In the genomic region with DNA sequence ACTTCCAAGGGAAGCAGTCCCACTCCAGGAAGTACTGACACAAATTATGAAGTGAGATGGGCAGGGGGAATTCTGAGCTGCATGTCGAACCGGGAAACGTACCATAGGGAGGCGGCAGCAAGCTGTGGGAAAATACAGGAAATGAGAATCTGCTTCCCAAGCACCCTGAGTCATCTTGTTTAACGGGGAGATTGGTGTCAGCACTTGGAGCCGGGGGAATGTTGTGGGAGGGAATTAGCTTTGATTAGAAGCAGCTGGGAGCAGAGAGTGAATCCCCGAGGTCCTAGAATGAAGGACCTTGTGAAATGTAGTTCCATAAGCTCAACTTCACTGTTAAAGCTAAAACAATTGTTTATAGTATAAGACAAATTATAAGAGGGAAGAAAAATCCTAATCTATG, we compare ENCODE assay signal across 11 cellular contexts.
DNase-seq lines count a peak whose midpoint lies in the region; ATAC-seq, FAIRE-seq and TF ChIP-seq lines count a peak whose summit lies in the region.
"Had no signal": no experiment of that assay in that cellular context is flagged by ENCODE, and none has a peak within 500 bp of the region (broad histone marks: within the 10 kb centered on the region; RNA-seq: fewer than 3 reads in every experiment).

No MANE protein-coding gene starts in this region.

- FAIRE-seq in bronchial epithelial cell (lab: Jason Lieb, UNC) = no peak

- H3K36me3 ChIP-seq in bronchial epithelial cell (ENCODE audit: control insufficient read depth, insufficient read depth, low read length) = no peaks in the 10 kb centered on the region

- no peak for ATAC-seq in HG02588 (IDR thresholded peaks at IDR 0.05; ENCODE audit: unreplicated experiment)
- ATAC-seq: activated CD8-positive, alpha-beta T cell treated with anti-CD3 and anti-CD28 coated beads for 36 hours had no signal

- DNase-seq in HS-5 (ENCODE audit: low read depth) (peak; percentile 71), bronchial epithelial cell (ENCODE audit: low read depth) (peak; percentile 90), iris pigment epithelial cell (ENCODE audit: low read depth) (peak; percentile 86), stromal cell of bone marrow (ENCODE audit: low read depth) (peak; percentile 88), GM20000 (ENCODE audit: low spot score) (no peak), COLO829 (ENCODE audit: low spot score) (no peak), hepatic stellate cell (ENCODE audit: low spot score) (no peak)
- DNase-seq: activated CD8-positive, alpha-beta T cell treated with anti-CD3 and anti-CD28 coated beads for 36 hours; effector memory CD4-positive, alpha-beta T cell; NCI-H526 treated with DMSO at 0.1 percent for 48 hours had no signal

- no peak overlapping the region for H3K4me3 ChIP-seq in bronchial epithelial cell (ENCODE audit: low read depth, low read length)

- no peaks in the 10 kb centered on the region for H3K27me3 ChIP-seq in bronchial epithelial cell (ENCODE audit: control insufficient read depth, insufficient read depth, low read length)

- TF ChIP-seq CTCF in bronchial epithelial cell (IDR thresholded peaks at IDR 0.05; ENCODE audit: insufficient read depth, low read length, severe bottlenecking) (peak; percentile 51), GM20000 (IDR thresholded peaks at IDR 0.05; ENCODE audit: extremely low read depth, missing control alignments) (no peak)

Comparison
In these comparisons a context has a peak if more than half of its experiments do, and no peak if none do; other contexts are left out.
1. DNase-seq: peak in HS-5 (single experiment), bronchial epithelial cell (single experiment), iris pigment epithelial cell (single experiment) and stromal cell of bone marrow (single experiment); none in GM20000 (single experiment), COLO829 (single experiment) and hepatic stellate cell (single experiment).